8 cellular contexts compared by ENCODE assay signal in the genomic region with DNA sequence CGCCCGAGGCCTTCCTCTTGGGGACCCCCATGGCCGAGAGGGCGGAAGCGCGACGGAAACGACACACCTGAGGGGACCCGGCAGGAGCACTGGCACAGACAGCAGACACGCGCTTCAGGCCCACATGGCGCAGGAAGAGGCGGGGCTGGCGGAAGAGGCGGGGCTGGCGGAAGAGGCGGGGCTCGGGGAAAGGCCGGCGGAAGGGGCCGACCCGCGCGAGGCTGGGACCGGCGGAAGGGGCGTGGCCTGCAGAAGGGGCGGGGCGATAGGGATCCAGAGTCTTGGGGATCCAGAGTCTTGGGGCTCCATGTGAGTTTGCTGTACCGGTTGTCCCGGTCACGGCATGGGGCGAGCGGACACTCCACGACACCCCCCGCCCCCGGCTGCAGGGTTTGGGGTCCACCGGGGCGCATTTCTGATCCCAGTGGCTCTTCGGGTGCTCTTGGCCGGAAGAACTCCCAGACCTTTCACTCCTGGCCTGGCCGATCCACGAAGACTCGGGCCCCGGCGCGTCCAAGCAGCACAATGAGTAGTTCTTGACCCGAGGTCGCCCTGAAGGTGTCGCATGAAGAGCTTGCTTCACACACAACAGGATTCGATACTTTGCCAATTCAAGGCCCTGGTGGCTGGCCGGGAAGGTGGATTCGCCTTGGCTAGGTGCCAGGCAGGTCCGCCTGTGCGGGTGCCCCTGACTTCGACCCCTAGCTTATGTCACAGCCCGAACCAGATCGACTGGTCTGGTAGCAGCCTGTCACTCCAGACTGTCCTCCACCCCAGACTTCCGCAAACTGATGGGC. TPM values are rescaled to one million over a fixed set of nuclear protein-coding genes. Genes with fewer than 3 reads are reported as not detected.
DNase-seq lines count a peak whose midpoint lies in the region; ATAC-seq and TF ChIP-seq lines count a peak whose summit lies in the region.

A gene with protein sequence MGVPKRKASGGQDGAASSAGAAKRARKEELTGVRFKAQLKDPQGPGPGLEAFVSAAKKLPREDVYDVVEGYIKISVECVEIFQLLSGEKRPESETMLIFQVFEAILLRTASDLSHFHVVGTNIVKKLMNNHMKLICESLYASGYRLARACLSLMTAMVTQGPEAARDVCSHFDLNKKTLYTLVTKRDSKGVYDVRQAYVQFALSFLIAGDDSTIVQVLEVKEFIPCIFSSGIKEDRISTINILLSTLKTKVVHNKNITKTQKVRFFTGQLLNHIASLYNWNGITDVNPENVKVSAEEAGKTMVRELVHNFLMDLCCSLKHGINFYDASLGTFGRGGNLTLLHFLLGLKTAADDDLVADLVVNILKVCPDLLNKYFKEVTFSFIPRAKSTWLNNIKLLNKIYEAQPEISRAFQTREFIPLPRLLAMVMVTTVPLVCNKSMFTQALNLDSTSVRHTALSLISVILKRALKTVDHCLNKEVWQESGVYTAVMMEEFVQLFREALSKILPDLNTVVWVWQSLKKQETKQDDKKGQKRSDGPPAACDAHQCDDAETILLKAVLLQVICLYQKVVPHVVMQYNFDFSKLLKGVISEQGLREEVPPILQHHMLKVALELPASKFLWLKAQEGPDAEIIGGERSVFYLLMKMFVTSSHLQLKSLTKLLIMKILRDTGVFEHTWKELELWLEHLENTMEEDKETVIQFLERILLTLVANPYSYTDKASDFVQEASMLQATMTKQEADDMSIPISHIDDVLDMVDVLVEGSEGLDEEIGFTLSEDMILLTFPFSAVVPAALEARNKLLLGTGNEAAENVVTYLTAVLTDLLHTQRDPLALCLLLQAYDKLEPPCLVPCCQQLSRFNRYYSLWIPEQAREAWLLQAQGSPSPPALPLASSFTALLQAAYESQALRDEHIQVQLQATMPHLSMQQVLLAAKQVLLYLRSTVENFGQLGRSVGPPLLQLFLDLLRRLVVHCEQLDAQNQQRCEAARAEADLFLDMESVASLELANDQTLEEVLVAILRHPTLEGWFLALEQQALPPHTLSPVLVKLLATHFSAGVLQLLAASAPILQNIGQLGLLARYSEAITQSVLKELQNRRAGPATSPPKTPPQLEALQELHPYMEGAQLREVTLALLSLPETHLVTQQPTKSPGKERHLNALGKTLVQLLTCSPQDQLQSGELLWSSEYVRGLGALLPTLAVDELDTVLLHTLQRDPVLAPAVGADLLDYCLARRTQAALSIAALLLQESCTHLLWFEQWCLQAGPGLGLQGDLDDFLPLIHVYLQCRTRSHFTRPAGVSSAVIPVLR (N-terminal part only) (minus strand): TSS at position 133 of the 797 bp plus-strand sequence. CDS start 102 bp downstream, at position 31.

- no peaks in the 10 kb centered on the region for H3K9me3 Mint-ChIP-seq in activated T-helper 17 cell treated with anti-CD3 and anti-CD28 coated beads, Interleukin-2, amount 50 U/mL, for 72 hours
- H3K9me3 Mint-ChIP-seq in natural killer cell: no peaks in the 10 kb centered on the region

- H4K20me1 ChIP-seq in DND-41 (ENCODE audit: insufficient read depth, low read length): peaks cover 25% of the 10 kb centered on the region

- no peaks in the 10 kb centered on the region for H3K9me3 ChIP-seq in DND-41 (ENCODE audit: insufficient read depth, low read length, severe bottlenecking)

- H3K36me3 ChIP-seq in DND-41 (ENCODE audit: insufficient read depth, low read length): peaks cover 18% of the 10 kb centered on the region; the same call in 1 of the 2 replicates

- intact Hi-C loops in natural killer cell (cut with micrococcal nuclease): loop anchor here (1.0 to 2.0 kb wide), 3 partner anchors 114 to 219 kb away; a partner anchor contains a TSS

- H3K27me3 Mint-ChIP-seq in activated T-helper 17 cell treated with anti-CD3 and anti-CD28 coated beads, Interleukin-2, amount 50 U/mL, for 72 hours: no peaks in the 10 kb centered on the region
- H3K27me3 Mint-ChIP-seq in natural killer cell (ENCODE audit: low read depth in 2 of 2): peaks cover 0 to 7% of the 10 kb centered on the region in 2 donors

- H3K4me1 ChIP-seq in DND-41 (ENCODE audit: insufficient read depth, low read length): peaks cover 28% of the 10 kb centered on the region

- H3K4me1 Mint-ChIP-seq in activated T-helper 17 cell treated with anti-CD3 and anti-CD28 coated beads, Interleukin-2, amount 50 U/mL, for 72 hours: peaks cover 29% of the 10 kb centered on the region
- H3K4me1 Mint-ChIP-seq in natural killer cell: peaks cover 37 to 38% of the 10 kb centered on the region in 2 donors

- peak within 1 kb of the TSS; percentile 90 for H3K4me3 Mint-ChIP-seq in activated T-helper 17 cell treated with anti-CD3 and anti-CD28 coated beads, Interleukin-2, amount 50 U/mL, for 72 hours
- peak within 1 kb of the TSS; percentile 84 for H3K4me3 Mint-ChIP-seq in natural killer cell

- H2AFZ ChIP-seq in DND-41 (ENCODE audit: low read depth, low read length): peak within 1 kb of the TSS; percentile 89

- H3K27ac Mint-ChIP-seq in activated T-helper 17 cell treated with anti-CD3 and anti-CD28 coated beads, Interleukin-2, amount 50 U/mL, for 72 hours: peak within 1 kb of the TSS; percentile 86
- H3K27ac Mint-ChIP-seq in natural killer cell: peak within 1 kb of the TSS; percentile 83 to 86

- H3K4me2 ChIP-seq in DND-41 (ENCODE audit: insufficient read depth, low read length): peak within 1 kb of the TSS; percentile 96

- H3K27ac ChIP-seq in DND-41 (ENCODE audit: low read length): peak within 1 kb of the TSS; percentile 61

- H3K27me3 ChIP-seq in DND-41 (ENCODE audit: insufficient read depth, low read length, poor library complexity): no peaks in the 10 kb centered on the region

- peak; percentile 97 for ATAC-seq in DND-41 (ENCODE audit: insufficient read depth, low read depth)
- ATAC-seq in GM21786 (IDR thresholded peaks at IDR 0.05; ENCODE audit: unreplicated experiment): peak; percentile 96
- ATAC-seq in activated T-helper 17 cell treated with anti-CD3 and anti-CD28 coated beads, Interleukin-2, amount 50 U/mL, for 72 hours (replicated peaks): peak; percentile 97
- ATAC-seq in natural killer cell: peak; percentile 98 to 99 (median 98)

- peaks cover 44% of the 10 kb centered on the region for H3K79me2 ChIP-seq in DND-41 (ENCODE audit: insufficient read depth, low read length)

- TF ChIP-seq CTCF in DND-41 (IDR thresholded peaks at IDR 0.05; ENCODE audit: borderline replicate concordance, extremely low read depth, low read length, poor library complexity, severe bottlenecking) (no peak), fibroblast of mammary gland (conservative IDR thresholded peaks at IDR 0.05; ENCODE audit: control insufficient read depth, insufficient read depth, low read depth, low read length) (no peak), natural killer cell (IDR thresholded peaks at IDR 0.05) (no peak)

- H3K36me3 Mint-ChIP-seq in activated T-helper 17 cell treated with anti-CD3 and anti-CD28 coated beads, Interleukin-2, amount 50 U/mL, for 72 hours (ENCODE audit: low read depth): peaks cover 35% of the 10 kb centered on the region
- H3K36me3 Mint-ChIP-seq in natural killer cell: no peaks in the 10 kb centered on the region

- DNase-seq in DND-41: peak; percentile 94
- DNase-seq in Kasumi-1 (lab: John Stamatoyannopoulos, UW): peak; percentile 74 to 77
- peak; percentile 72 for DNase-seq in RPMI7951 (ENCODE audit: low read depth)
- peak; percentile 71 for DNase-seq in fibroblast of mammary gland (ENCODE audit: low read depth)
- DNase-seq in natural killer cell: peak; percentile 97
- peak; percentile 93 for DNase-seq in stimulated activated naive CD4-positive, alpha-beta T cell treated with Interleukin-2 at 50 U/mL for 16 hours (lab: John Stamatoyannopoulos, UW)

- H3K4me3 ChIP-seq in DND-41 (ENCODE audit: low read depth in 1 of 2, low read length in 2 of 2): peak within 1 kb of the TSS; percentile 82 to 86
- peak within 1 kb of the TSS; percentile 88 for H3K4me3 ChIP-seq in fibroblast of mammary gland (ENCODE audit: control insufficient read depth, low read depth, low read length)

- H3K9ac ChIP-seq in DND-41 (ENCODE audit: low read depth, low read length): peak within 1 kb of the TSS; percentile 65

RNA-seq across cellular contexts. Expression of the gene that starts here (rescaled TPM):
- total RNA-seq in RPMI7951 (2014; rRNA removed; shearing (Covaris generic)): 7.2 and 9.3 TPM in 2 replicates
- total RNA-seq in activated T-helper 17 cell treated with anti-CD3 and anti-CD28 coated beads, Interleukin-2, amount 50 U/mL, for 72 hours: 10 to 100 TPM; 17.6 to 37.2 TPM
- 1 to 10 TPM; 6.1 to 7.8 (median 7.5) TPM for total RNA-seq in natural killer cell

Comparison
In these comparisons a context has a peak if more than half of its experiments do, and no peak if none do; other contexts are left out.
1. Peak in every context shown above with its lines: DNase-seq, ATAC-seq, H3K4me3 ChIP-seq and H3K27ac ChIP-seq.